8 cellular contexts compared by ENCODE assay signal in the genomic region with DNA sequence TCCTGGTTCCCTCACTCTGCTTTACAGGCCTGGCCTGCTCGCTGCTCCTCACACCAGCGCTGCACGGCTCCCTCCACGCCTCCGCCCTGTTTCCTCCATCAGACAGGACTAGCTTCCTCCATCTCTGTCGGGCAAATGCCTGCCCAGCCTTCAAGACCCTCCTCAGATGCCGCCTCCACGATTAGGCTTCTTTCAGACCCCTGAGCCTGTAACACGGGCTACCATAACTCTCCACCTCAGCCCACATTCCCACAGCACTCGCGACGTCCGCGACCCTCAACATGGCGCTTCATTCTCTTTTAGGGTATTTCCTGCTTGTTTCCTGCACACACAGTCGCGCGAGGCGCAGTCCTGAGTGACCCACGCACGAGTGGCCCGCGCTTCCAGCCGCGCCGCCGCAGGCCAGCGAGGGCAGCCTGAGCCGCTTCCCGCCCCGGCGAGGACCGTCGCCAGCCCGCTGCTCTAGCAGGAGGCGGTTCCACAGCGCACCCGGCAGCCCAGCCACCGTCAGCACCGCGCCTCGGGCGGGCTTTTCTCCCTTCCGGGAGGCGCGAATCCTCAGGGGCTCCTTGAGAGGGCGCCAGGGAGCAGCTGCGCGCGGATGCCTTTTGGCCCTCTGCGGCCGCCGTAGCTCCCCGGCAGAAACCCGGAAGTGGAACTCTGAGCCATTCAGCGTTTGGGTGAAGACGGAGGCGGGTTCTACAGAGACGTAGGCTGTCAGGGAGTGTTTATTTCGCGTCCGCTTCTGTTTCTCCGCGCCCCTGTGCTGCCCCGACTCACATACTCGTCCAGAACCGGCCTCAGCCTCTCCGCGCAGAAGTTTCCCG. TPM values are rescaled to one million over a fixed set of nuclear protein-coding genes. Genes with fewer than 3 reads are reported as not detected.
DNase-seq lines count a peak whose midpoint lies in the region; ATAC-seq and TF ChIP-seq lines count a peak whose summit lies in the region.

Gene FRG1 (plus strand): TSS at position 695 of the 827 bp plus-strand sequence. CDS start 138 bp downstream, outside the sequence.

- no peaks in the 10 kb centered on the region for H3K9me3 ChIP-seq in SK-N-SH
- no peaks in the 10 kb centered on the region for H3K9me3 ChIP-seq in body of pancreas
- H3K9me3 ChIP-seq in iPS-18c (ENCODE audit: control insufficient read depth, insufficient read depth, low read length), result no peaks in the 10 kb centered on the region

- intact Hi-C loops in body of pancreas (cut with DNase I), result no loop called here

- H2AFZ ChIP-seq in SK-N-SH (ENCODE audit: low read depth), result peak within 1 kb of the TSS; percentile 98

- POLR2A ChIA-PET in SK-N-SH (lab: Yijun Ruan, JAX), result no interaction called here

- CTCF ChIA-PET in SK-N-SH (lab: Yijun Ruan, JAX), result interaction anchor here (0.9 to 1.8 kb wide), 4 partner anchors 9 to 34 kb away, joined by 3 to 6 read pairs (median 3); no protein-coding TSS in a partner anchor

- H4K20me1 ChIP-seq in SK-N-SH (ENCODE audit: insufficient read depth), result no peaks in the 10 kb centered on the region

- peaks cover 0 to 5% of the 10 kb centered on the region in 2 experiments; a peak in 2 of 4 replicates for H3K4me1 ChIP-seq in SK-N-SH (ENCODE audit: control insufficient read depth in 1 of 2, insufficient read depth in 2 of 2, low read depth in 1 of 2, low read length in 1 of 2)
- peaks cover 33% of the 10 kb centered on the region for H3K4me1 ChIP-seq in body of pancreas

- peak; percentile 96 for DNase-seq in SK-N-SH
- peak; percentile 94 to 96 (median 95) for DNase-seq in body of pancreas
- DNase-seq in smooth muscle cell of the brain vasculature (ENCODE audit: low read depth, low spot score), result peak; percentile 83
- DNase-seq in NCI-H2029 (lab: John Stamatoyannopoulos, UW), result no peak
- no peak for DNase-seq in nucleus accumbens (lab: John Stamatoyannopoulos, UW)

- peak within 1 kb of the TSS; percentile 88 for H3K9ac ChIP-seq in SK-N-SH

- H3K4me2 ChIP-seq in SK-N-SH, result peak within 1 kb of the TSS; percentile 94

- H3K27me3 ChIP-seq in SK-N-SH (ENCODE audit: insufficient read depth) (no peaks in the 10 kb centered on the region), body of pancreas (no peaks in the 10 kb centered on the region)

- 20% methylated on average over 38 of the region's 70 CpGs for WGBS in SK-N-SH (ENCODE audit: low lambda C conversion rate)
- WGBS in body of pancreas, 2 donors, result 5 to 6% methylated on average over 26 to 70 of the region's 70 CpGs

- ATAC-seq in GM18511 (IDR thresholded peaks at IDR 0.05; ENCODE audit: unreplicated experiment) (peak; percentile 99), HG02981 (IDR thresholded peaks at IDR 0.05; ENCODE audit: unreplicated experiment) (peak; percentile 99), body of pancreas (peak; percentile 99)

- peak; percentile 86 for TF ChIP-seq CTCF in SK-N-SH (IDR thresholded peaks at IDR 0.05)
- peak; percentile 60 to 99 (median 96) for TF ChIP-seq CTCF in body of pancreas (IDR thresholded peaks at IDR 0.05)

- TF ChIP-seq RAD21 in SK-N-SH (IDR thresholded peaks at IDR 0.05; ENCODE audit: low read length), result no peak

- TF ChIP-seq POLR2A in body of pancreas (IDR thresholded peaks at IDR 0.05), result peak; percentile 58 to 84 (median 82)

- no peaks in the 10 kb centered on the region for H3K9me2 ChIP-seq in SK-N-SH

- peak in 1 of 2 experiments; percentile 60; a peak in 1 of 4 replicates for TF ChIP-seq EP300 in SK-N-SH (IDR thresholded peaks at IDR 0.05; ENCODE audit: borderline replicate concordance in 1 of 2, low read depth in 1 of 2, low read length in 1 of 2)

- H3K27ac ChIP-seq in SK-N-SH (ENCODE audit: low read depth in 2 of 2, low read length in 1 of 2) (peak within 1 kb of the TSS; percentile 71 to 77), body of pancreas (peak within 1 kb of the TSS; percentile 73 to 93 (median 82))

- H3K79me2 ChIP-seq in SK-N-SH (ENCODE audit: insufficient read depth), result peaks cover 42% of the 10 kb centered on the region

- H3K36me3 ChIP-seq in SK-N-SH (replicated peaks in 1 of 2; ENCODE audit: control insufficient read depth in 1 of 2, insufficient read depth in 2 of 2, low read length in 1 of 2) (peaks cover 5 to 17% of the 10 kb centered on the region in 2 experiments), body of pancreas (replicated peaks in 1 of 2; ENCODE audit: insufficient read depth in 1 of 2, low read depth in 2 of 2) (no peaks in the 10 kb centered on the region)

- peaks cover 4% of the 10 kb centered on the region for H3F3A ChIP-seq in SK-N-SH (replicated peaks; ENCODE audit: insufficient read depth)

- H3K4me3 ChIP-seq in SK-N-SH (ENCODE audit: low read depth in 2 of 2, low read length in 1 of 2) (peak within 1 kb of the TSS; percentile 82 to 94), body of pancreas (peak within 1 kb of the TSS; percentile 90 to 95), iPS-18c (ENCODE audit: insufficient read depth, low read depth, low read length) (peak within 1 kb of the TSS; percentile 83)

TF ChIP-seq in SK-N-SH, 30 proteins besides CTCF, POLR2A, EP300 and RAD21 (continues in another document):
- TF ChIP-seq YY1 (IDR thresholded peaks at IDR 0.05; ENCODE audit: low read depth) (peak; percentile 77), CHD2 (IDR thresholded peaks at IDR 0.05; ENCODE audit: low read length, partially characterized antibody) (peak; percentile 93), FOSL2 (IDR thresholded peaks at IDR 0.05; ENCODE audit: borderline replicate concordance, low read depth) (no peak), NRF1 (IDR thresholded peaks at IDR 0.05; ENCODE audit: low read depth, low read length) (no peak), FOXM1 (IDR thresholded peaks at IDR 0.05; ENCODE audit: low read depth) (0 out of 2 replicates have a peak, but pooled peaks have one; percentile 21), MEF2A (IDR thresholded peaks at IDR 0.05; ENCODE audit: borderline replicate concordance, low read depth) (no peak; the same call in 1 of the 2 replicates), POLR2AphosphoS5 (IDR thresholded peaks at IDR 0.05; ENCODE audit: low read depth, low read length) (peak; percentile 70), MXI1 (IDR thresholded peaks at IDR 0.05; ENCODE audit: low read depth, low read length) (peak; percentile 74), ZBTB33 (IDR thresholded peaks at IDR 0.05; ENCODE audit: borderline replicate concordance, low read depth) (0 out of 2 replicates have a peak, but pooled peaks have one; percentile 35), EZH2phosphoT487 (IDR thresholded peaks at IDR 0.05; ENCODE audit: borderline replicate concordance, low read depth) (no peak), SIN3A (IDR thresholded peaks at IDR 0.05; ENCODE audit: borderline replicate concordance, low read depth, low read length) (peak; percentile 98; the same call in 1 of the 2 replicates), TAF1 (IDR thresholded peaks at IDR 0.05; ENCODE audit: borderline replicate concordance, low read depth, low read length) (peak; percentile 51), GABPA (IDR thresholded peaks at IDR 0.05; ENCODE audit: low read depth) (peak; percentile 85), TCF12 (IDR thresholded peaks at IDR 0.05) (peak; percentile 25; the same call in 1 of the 2 replicates), RFX5 (IDR thresholded peaks at IDR 0.05; ENCODE audit: low read length) (peak; percentile 48)
- TF ChIP-seq, protein P1, sequence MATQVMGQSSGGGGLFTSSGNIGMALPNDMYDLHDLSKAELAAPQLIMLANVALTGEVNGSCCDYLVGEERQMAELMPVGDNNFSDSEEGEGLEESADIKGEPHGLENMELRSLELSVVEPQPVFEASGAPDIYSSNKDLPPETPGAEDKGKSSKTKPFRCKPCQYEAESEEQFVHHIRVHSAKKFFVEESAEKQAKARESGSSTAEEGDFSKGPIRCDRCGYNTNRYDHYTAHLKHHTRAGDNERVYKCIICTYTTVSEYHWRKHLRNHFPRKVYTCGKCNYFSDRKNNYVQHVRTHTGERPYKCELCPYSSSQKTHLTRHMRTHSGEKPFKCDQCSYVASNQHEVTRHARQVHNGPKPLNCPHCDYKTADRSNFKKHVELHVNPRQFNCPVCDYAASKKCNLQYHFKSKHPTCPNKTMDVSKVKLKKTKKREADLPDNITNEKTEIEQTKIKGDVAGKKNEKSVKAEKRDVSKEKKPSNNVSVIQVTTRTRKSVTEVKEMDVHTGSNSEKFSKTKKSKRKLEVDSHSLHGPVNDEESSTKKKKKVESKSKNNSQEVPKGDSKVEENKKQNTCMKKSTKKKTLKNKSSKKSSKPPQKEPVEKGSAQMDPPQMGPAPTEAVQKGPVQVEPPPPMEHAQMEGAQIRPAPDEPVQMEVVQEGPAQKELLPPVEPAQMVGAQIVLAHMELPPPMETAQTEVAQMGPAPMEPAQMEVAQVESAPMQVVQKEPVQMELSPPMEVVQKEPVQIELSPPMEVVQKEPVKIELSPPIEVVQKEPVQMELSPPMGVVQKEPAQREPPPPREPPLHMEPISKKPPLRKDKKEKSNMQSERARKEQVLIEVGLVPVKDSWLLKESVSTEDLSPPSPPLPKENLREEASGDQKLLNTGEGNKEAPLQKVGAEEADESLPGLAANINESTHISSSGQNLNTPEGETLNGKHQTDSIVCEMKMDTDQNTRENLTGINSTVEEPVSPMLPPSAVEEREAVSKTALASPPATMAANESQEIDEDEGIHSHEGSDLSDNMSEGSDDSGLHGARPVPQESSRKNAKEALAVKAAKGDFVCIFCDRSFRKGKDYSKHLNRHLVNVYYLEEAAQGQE (IDR thresholded peaks at IDR 0.05; ENCODE audit: low read depth, low read length), result peak; percentile 77

RNA-seq across cellular contexts. Expression of gene FRG1, which starts in this region (rescaled TPM):
- 11.2 and 12.4 TPM in 2 replicates for polyA plus RNA-seq in SK-N-SH (2012; rRNA removed)
- 15.7 and 24.6 TPM in 2 replicates for polyA plus RNA-seq in SK-N-SH (2012; cell fraction: cytosol; rRNA removed)
- 8.5 and 12.8 TPM in 2 replicates for polyA plus RNA-seq in SK-N-SH (2012; cell fraction: nucleus; rRNA removed)
- 10 to 100 TPM; 19.7 to 39.9 TPM for total RNA-seq in body of pancreas

Comparison
In these comparisons a context has a peak if more than half of its experiments do, and no peak if none do; other contexts are left out.
1. DNase-seq: peak in SK-N-SH (single experiment), body of pancreas (4 of 4) and smooth muscle cell of the brain vasculature (single experiment); none in NCI-H2029 (single experiment) and nucleus accumbens (0 of 56).
2. Peak in every context shown above with its lines, with median percentiles within 50 percentile points of each other: ATAC-seq and H3K4me3 ChIP-seq.